2 cellular contexts compared by ENCODE assay signal in genomic region chr2:169738566-169739229, GRCh38.
A peak's percentile ranks its signal among the peaks of the same experiment; 100 is the strongest.
TF ChIP-seq lines count a peak whose summit lies in the region.

No MANE protein-coding gene starts in this region.

TF ChIP-seq in HepG2, 621 proteins besides CTCF, POLR2A, EP300 and RAD21:
- TF ChIP-seq HNRNPK (IDR thresholded peaks at IDR 0.05; ENCODE audit: low read depth, low read length, poor library complexity, severe bottlenecking) (peak; percentile 100), PCBP1 (IDR thresholded peaks at IDR 0.05; ENCODE audit: borderline replicate concordance, low read depth, low read length) (peak; percentile 99), ZNF784 (CRISPR knock-in tag; IDR thresholded peaks at IDR 0.05; ENCODE audit: borderline replicate concordance) (no peak), ZNF33A (CRISPR knock-in tag; IDR thresholded peaks at IDR 0.05; ENCODE audit: borderline replicate concordance) (no peak), ZFYVE20 (CRISPR knock-in tag; IDR thresholded peaks at IDR 0.05; ENCODE audit: borderline replicate concordance, low read depth) (no peak), ZNF674 (CRISPR knock-in tag; IDR thresholded peaks at IDR 0.05; ENCODE audit: low read depth) (no peak), ZNF496 (CRISPR knock-in tag; IDR thresholded peaks at IDR 0.05; ENCODE audit: insufficient replicate concordance) (no peak)

TF ChIP-seq in WTC11, 78 proteins besides CTCF, POLR2A, EP300 and RAD21:
- TF ChIP-seq NFE2L1 (CRISPR knock-in tag; IDR thresholded peaks at IDR 0.05) (no peak), ZNF512 (CRISPR knock-in tag; IDR thresholded peaks at IDR 0.05; ENCODE audit: borderline replicate concordance) (no peak), SOX15 (CRISPR knock-in tag; IDR thresholded peaks at IDR 0.05) (no peak), ATF1 (CRISPR knock-in tag; IDR thresholded peaks at IDR 0.05) (no peak), FOXP1 (CRISPR knock-in tag; IDR thresholded peaks at IDR 0.05; ENCODE audit: borderline replicate concordance) (no peak), NR2C2 (CRISPR knock-in tag; IDR thresholded peaks at IDR 0.05) (no peak), E2F5 (CRISPR knock-in tag; IDR thresholded peaks at IDR 0.05) (no peak), CDX4 (CRISPR knock-in tag; IDR thresholded peaks at IDR 0.05; ENCODE audit: borderline replicate concordance) (no peak)
